9 cellular contexts compared by ENCODE assay signal in genomic region chr14:103801459-103801858, GRCh38. TPM values are rescaled to one million over a fixed set of nuclear protein-coding genes. Genes with fewer than 3 reads are reported as not detected.
DNase-seq lines count a peak whose midpoint lies in the region; TF ChIP-seq lines count a peak whose summit lies in the region.
"Had no signal": no experiment of that assay in that cellular context is flagged by ENCODE, and none has a peak within 500 bp of the region (broad histone marks: within the 10 kb centered on the region; RNA-seq: fewer than 3 reads in every experiment).

No MANE protein-coding gene starts in this region.

- no peak overlapping the region for H3K4me3 ChIP-seq in hepatocyte

- WGBS in hepatocyte (ENCODE audit: low lambda C conversion rate, missing lambda C conversion rate), result 57% methylated on average over 4 of the region's 4 CpGs

- no peak overlapping the region for H3K4me2 ChIP-seq in hepatocyte

- DNase-seq in A172 (ENCODE audit: low spot score) (peak; percentile 44), HCEC 1CT (peak; percentile 87), RPMI7951 (ENCODE audit: low read depth) (peak; percentile 64), hepatocyte (ENCODE audit: low spot score) (peak; percentile 53), cerebellar nuclear complex (lab: John Stamatoyannopoulos, UW) (no peak), Kasumi-1 (lab: John Stamatoyannopoulos, UW) (no peak), NCI-H748 (lab: John Stamatoyannopoulos, UW; ENCODE audit: unreplicated experiment) (no peak)
- no peak for DNase-seq in activated naive CD4-positive, alpha-beta T cell treated with anti-CD3 and anti-CD28 coated beads, Interleukin-2, amount 50 U/mL, for 16 hours
- DNase-seq: CD8-positive, alpha-beta memory T cell had no signal

- no peaks in the 10 kb centered on the region for H3K4me1 ChIP-seq in hepatocyte (ENCODE audit: insufficient read depth)

- no peak for TF ChIP-seq CTCF in hepatocyte (IDR thresholded peaks at IDR 0.05; ENCODE audit: poor library complexity)

- no peaks in the 10 kb centered on the region for H3K36me3 ChIP-seq in hepatocyte (replicated peaks; ENCODE audit: insufficient read depth, low read depth)

- H3K9me2 ChIP-seq in hepatocyte (replicated peaks; ENCODE audit: insufficient read depth), result no peaks in the 10 kb centered on the region

- no peak overlapping the region for H2AFZ ChIP-seq in hepatocyte

- no peak overlapping the region for H3K27ac ChIP-seq in hepatocyte

- no peaks in the 10 kb centered on the region for H4K20me1 ChIP-seq in hepatocyte (ENCODE audit: insufficient read depth, poor library complexity, severe bottlenecking)

- no peaks in the 10 kb centered on the region for H3K9me3 ChIP-seq in hepatocyte (ENCODE audit: low read depth)

- no peaks in the 10 kb centered on the region for H3K27me3 ChIP-seq in hepatocyte

- H3K79me2 ChIP-seq in hepatocyte, result peaks cover 66% of the 10 kb centered on the region

RNA-seq across cellular contexts. Expression of gene PPP1R13B, which starts 45.9 kb away (rescaled TPM):
- 4.0 and 4.8 TPM in 2 replicates for total RNA-seq in A172 (2014; rRNA removed; shearing (Covaris generic))
- 0.78 and 1.6 TPM in 2 replicates for total RNA-seq in RPMI7951 (2014; rRNA removed; shearing (Covaris generic))
- 8.1 and 9.4 TPM in 2 replicates for total RNA-seq in hepatocyte
- 20.2 and 20.3 TPM in 2 replicates for polyA plus RNA-seq in hepatocyte

Comparison
In these comparisons a context has a peak if more than half of its experiments do, and no peak if none do; other contexts are left out.
1. DNase-seq: peak in A172 (single experiment), HCEC 1CT (single experiment), RPMI7951 (single experiment) and hepatocyte (single experiment); none in activated naive CD4-positive, alpha-beta T cell treated with anti-CD3 and anti-CD28 coated beads, Interleukin-2, amount 50 U/mL, for 16 hours (single experiment), cerebellar nuclear complex (0 of 2), Kasumi-1 (0 of 2) and NCI-H748 (single experiment).